In the genomic region with DNA sequence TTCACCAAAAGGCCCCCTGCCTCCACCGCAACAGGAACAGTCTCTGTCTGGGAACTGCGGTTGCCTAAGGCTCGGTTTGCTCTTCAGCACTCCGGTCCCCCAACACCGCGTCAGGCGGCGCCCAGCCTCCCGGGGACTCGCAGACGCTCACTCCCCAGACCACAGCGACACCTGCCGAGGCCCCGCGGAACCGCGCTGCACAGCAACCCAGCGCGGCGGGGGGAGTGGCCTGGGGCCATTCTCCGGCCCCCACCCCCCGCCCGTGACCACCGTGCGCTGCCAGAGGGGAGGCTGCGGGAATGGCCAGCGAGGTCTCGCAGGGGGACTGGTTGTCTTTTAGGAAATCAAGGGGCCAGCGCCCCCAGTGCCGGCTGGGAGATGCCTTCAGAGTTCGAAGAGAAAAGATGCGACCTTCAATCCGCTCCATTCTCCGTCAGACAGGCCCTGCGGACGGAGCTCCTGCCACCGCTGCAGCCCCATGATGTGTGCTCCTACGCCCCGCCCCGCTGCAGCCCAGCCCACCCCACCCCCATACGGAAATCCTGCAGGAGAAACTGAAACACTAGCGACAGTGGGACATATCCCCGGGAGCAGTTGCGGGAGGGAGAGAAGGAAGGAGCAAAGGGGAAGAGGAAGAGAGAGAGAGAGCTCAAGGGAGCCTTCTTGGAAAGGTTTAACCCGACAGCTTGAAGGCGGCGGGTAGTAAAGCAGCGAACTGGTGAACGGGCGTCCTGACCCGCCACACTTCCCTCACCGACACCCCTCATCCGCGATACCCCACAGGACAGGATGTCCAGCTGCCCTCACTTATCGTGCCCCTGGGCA, we compare ENCODE assay signal across 8 cellular contexts.
DNase-seq lines count a peak whose midpoint lies in the region; ATAC-seq and TF ChIP-seq lines count a peak whose summit lies in the region.

No MANE protein-coding gene starts in this region.

- H3K4me2 ChIP-seq in SK-N-SH (peak overlapping the region; percentile 97), parathyroid adenoma (ENCODE audit: low read length) (peak overlapping the region; percentile 95)

- CTCF ChIA-PET in SK-N-SH (lab: Yijun Ruan, JAX) = interaction anchor here (0.6 to 4.8 kb wide), 70 partner anchors 8 to 1307 kb away, joined by 3 to 104 read pairs (median 4); a partner anchor contains a TSS

- peak; percentile 98 for ATAC-seq in activated naive CD8-positive, alpha-beta T cell treated with anti-CD3 and anti-CD28 coated beads, Interleukin-2, amount 10 ng/mL, durations not matched to agents 7 days and 5 days (ENCODE audit: low read depth)

- H3K79me2 ChIP-seq in SK-N-SH (ENCODE audit: insufficient read depth) (no peaks in the 10 kb centered on the region), parathyroid adenoma (no peaks in the 10 kb centered on the region)

- TF ChIP-seq RAD21 in SK-N-SH (IDR thresholded peaks at IDR 0.05; ENCODE audit: low read length) = peak; percentile 81

- no peaks in the 10 kb centered on the region for H4K20me1 ChIP-seq in SK-N-SH (ENCODE audit: insufficient read depth)

- H3K4me3 ChIP-seq in MG63 (peak overlapping the region; percentile 62), SK-N-SH (ENCODE audit: low read depth in 2 of 2, low read length in 1 of 2) (peak overlapping the region; percentile 60 to 78), cardiac muscle cell (peak overlapping the region; percentile 59), parathyroid adenoma (ENCODE audit: low read depth, low read length) (peak overlapping the region; percentile 73), tibial artery (peak overlapping the region; percentile 55 to 75)

- H3K4me1 ChIP-seq in SK-N-SH (ENCODE audit: control insufficient read depth in 1 of 2, insufficient read depth in 2 of 2, low read depth in 1 of 2, low read length in 1 of 2) (peaks cover 0 to 12% of the 10 kb centered on the region in 2 experiments; a peak in 2 of 4 replicates), cardiac muscle cell (ENCODE audit: low read depth) (no peaks in the 10 kb centered on the region), parathyroid adenoma (peaks cover 7% of the 10 kb centered on the region), tibial artery (peaks cover 0 to 10% (median 4%) of the 10 kb centered on the region in 4 donors)

- TF ChIP-seq CTCF in SK-N-SH (IDR thresholded peaks at IDR 0.05) (peak; percentile 98), cardiac muscle cell (IDR thresholded peaks at IDR 0.05; ENCODE audit: low read depth, low read length) (peak; percentile 94), parathyroid adenoma (IDR thresholded peaks at IDR 0.05) (peak; percentile 99), tibial artery (IDR thresholded peaks at IDR 0.05) (peak; percentile 89 to 98)

- no peaks in the 10 kb centered on the region for H3K36me3 ChIP-seq in MG63
- H3K36me3 ChIP-seq in SK-N-SH (replicated peaks in 1 of 2; ENCODE audit: control insufficient read depth in 1 of 2, insufficient read depth in 2 of 2, low read length in 1 of 2) = no peaks in the 10 kb centered on the region
- no peaks in the 10 kb centered on the region for H3K36me3 ChIP-seq in cardiac muscle cell
- no peaks in the 10 kb centered on the region for H3K36me3 ChIP-seq in parathyroid adenoma (ENCODE audit: control insufficient read depth, insufficient read depth, low read length)
- no peaks in the 10 kb centered on the region for H3K36me3 ChIP-seq in tibial artery

- POLR2A ChIA-PET in SK-N-SH (lab: Yijun Ruan, JAX) = interaction anchor here (0.5 to 1.4 kb wide), 3 partner anchors 10 to 610 kb away, joined by 3 read pairs; no protein-coding TSS in a partner anchor
- POLR2A ChIA-PET in activated naive CD8-positive, alpha-beta T cell treated with anti-CD3 and anti-CD28 coated beads, Interleukin-2, amount 10 ng/mL, durations not matched to agents 7 days and 5 days (lab: Charles Lee) = no interaction called here

- H3K27me3 ChIP-seq in MG63 (no peaks in the 10 kb centered on the region; the same call in 1 of the 2 replicates), SK-N-SH (ENCODE audit: insufficient read depth) (peaks cover 9% of the 10 kb centered on the region; the same call in 1 of the 2 replicates), cardiac muscle cell (peaks cover 36% of the 10 kb centered on the region), parathyroid adenoma (ENCODE audit: control insufficient read depth, insufficient read depth, low read length) (no peaks in the 10 kb centered on the region), tibial artery (peaks cover 0 to 8% of the 10 kb centered on the region in 2 donors)

- no peaks in the 10 kb centered on the region for H3K36me3 Mint-ChIP-seq in activated naive CD8-positive, alpha-beta T cell treated with anti-CD3 and anti-CD28 coated beads, Interleukin-2, amount 10 ng/mL, durations not matched to agents 7 days and 5 days

- H2AFZ ChIP-seq in SK-N-SH (ENCODE audit: low read depth) (peak overlapping the region; percentile 98), parathyroid adenoma (peak overlapping the region; percentile 68)

- TF ChIP-seq EP300 in SK-N-SH (IDR thresholded peaks at IDR 0.05; ENCODE audit: borderline replicate concordance in 1 of 2, low read depth in 1 of 2, low read length in 1 of 2) = no peak; a peak in 1 of 4 replicates

- peaks cover 3% of the 10 kb centered on the region for H3K9me3 Mint-ChIP-seq in activated naive CD8-positive, alpha-beta T cell treated with anti-CD3 and anti-CD28 coated beads, Interleukin-2, amount 10 ng/mL, durations not matched to agents 7 days and 5 days

- H3K9ac ChIP-seq in SK-N-SH = peak overlapping the region; percentile 61
- H3K9ac ChIP-seq in parathyroid adenoma = no peak overlapping the region

- H3K27ac ChIP-seq in SK-N-SH (ENCODE audit: low read depth in 2 of 2, low read length in 1 of 2) (peak overlapping the region; percentile 51 to 56; a peak in 2 of 4 replicates), cardiac muscle cell (no peak overlapping the region), parathyroid adenoma (peak overlapping the region; percentile 65), tibial artery (peak overlapping the region; percentile 68 to 78)

- H3K4me3 Mint-ChIP-seq in activated naive CD8-positive, alpha-beta T cell treated with anti-CD3 and anti-CD28 coated beads, Interleukin-2, amount 10 ng/mL, durations not matched to agents 7 days and 5 days = peak overlapping the region; percentile 80

- no peaks in the 10 kb centered on the region for H3K9me3 ChIP-seq in MG63
- no peaks in the 10 kb centered on the region; the same call in 1 of the 2 replicates for H3K9me3 ChIP-seq in SK-N-SH
- H3K9me3 ChIP-seq in cardiac muscle cell (ENCODE audit: low read depth) = no peaks in the 10 kb centered on the region
- no peaks in the 10 kb centered on the region for H3K9me3 ChIP-seq in parathyroid adenoma (ENCODE audit: control insufficient read depth, low read length)
- H3K9me3 ChIP-seq in tibial artery = no peaks in the 10 kb centered on the region

- DNase-seq in GDM1 (lab: John Stamatoyannopoulos, UW) (peak; percentile 66), HCEC 1CT (peak; percentile 76), MG63 (peak; percentile 86), SK-N-SH (peak; percentile 97), cardiac muscle cell (ENCODE audit: low read depth in 1 of 2, low spot score in 1 of 2) (peak; percentile 85 to 90), tibial artery (peak; percentile 85 to 92)
- peak; percentile 93 for DNase-seq in activated naive CD8-positive, alpha-beta T cell treated with anti-CD3 and anti-CD28 coated beads, Interleukin-2, amount 10 ng/mL, durations not matched to agents 7 days and 5 days

- H3F3A ChIP-seq in SK-N-SH (replicated peaks; ENCODE audit: insufficient read depth) = no peaks in the 10 kb centered on the region

- WGBS in SK-N-SH (ENCODE audit: low lambda C conversion rate) = 2% methylated on average over 52 of the region's 55 CpGs

- peak overlapping the region; percentile 64 for H3K27ac Mint-ChIP-seq in activated naive CD8-positive, alpha-beta T cell treated with anti-CD3 and anti-CD28 coated beads, Interleukin-2, amount 10 ng/mL, durations not matched to agents 7 days and 5 days

- peaks cover 4% of the 10 kb centered on the region for H3K4me1 Mint-ChIP-seq in activated naive CD8-positive, alpha-beta T cell treated with anti-CD3 and anti-CD28 coated beads, Interleukin-2, amount 10 ng/mL, durations not matched to agents 7 days and 5 days

- H3K27me3 Mint-ChIP-seq in activated naive CD8-positive, alpha-beta T cell treated with anti-CD3 and anti-CD28 coated beads, Interleukin-2, amount 10 ng/mL, durations not matched to agents 7 days and 5 days = peaks cover 37% of the 10 kb centered on the region

- intact Hi-C loops in tibial artery (cut with DNase I; ENCODE audit: low total_unique reads) = no loop called here

- H3K9me2 ChIP-seq in SK-N-SH = no peaks in the 10 kb centered on the region

TF ChIP-seq in SK-N-SH, 30 proteins besides CTCF, POLR2A, EP300 and RAD21 (continues in another document):
- TF ChIP-seq MXI1 (IDR thresholded peaks at IDR 0.05; ENCODE audit: low read depth, low read length) (peak; percentile 42; the same call in 1 of the 2 replicates), CHD2 (IDR thresholded peaks at IDR 0.05; ENCODE audit: low read length, partially characterized antibody) (peak; percentile 37), RXRA (IDR thresholded peaks at IDR 0.05; ENCODE audit: borderline replicate concordance, low read depth) (no peak), TAF1 (IDR thresholded peaks at IDR 0.05; ENCODE audit: borderline replicate concordance, low read depth, low read length) (peak; percentile 40), NFIC (IDR thresholded peaks at IDR 0.05; ENCODE audit: borderline replicate concordance) (no peak), FOXJ3 (CRISPR knock-in tag; IDR thresholded peaks at IDR 0.05) (no peak), SMC3 (IDR thresholded peaks at IDR 0.05; ENCODE audit: low read depth, low read length) (peak; percentile 66), TEAD4 (IDR thresholded peaks at IDR 0.05; ENCODE audit: borderline replicate concordance, insufficient read depth) (no peak), ELF1 (IDR thresholded peaks at IDR 0.05) (peak; percentile 66; the same call in 1 of the 2 replicates), RCOR1 (IDR thresholded peaks at IDR 0.05; ENCODE audit: low read length) (peak; percentile 46)
- TF ChIP-seq, protein P1, sequence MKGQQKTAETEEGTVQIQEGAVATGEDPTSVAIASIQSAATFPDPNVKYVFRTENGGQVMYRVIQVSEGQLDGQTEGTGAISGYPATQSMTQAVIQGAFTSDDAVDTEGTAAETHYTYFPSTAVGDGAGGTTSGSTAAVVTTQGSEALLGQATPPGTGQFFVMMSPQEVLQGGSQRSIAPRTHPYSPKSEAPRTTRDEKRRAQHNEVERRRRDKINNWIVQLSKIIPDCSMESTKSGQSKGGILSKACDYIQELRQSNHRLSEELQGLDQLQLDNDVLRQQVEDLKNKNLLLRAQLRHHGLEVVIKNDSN (IDR thresholded peaks at IDR 0.05; ENCODE audit: borderline replicate concordance, low read depth) = 0 out of 2 replicates have a peak, but pooled peaks have one; percentile 28
